6 cellular contexts compared by ENCODE assay signal in the genomic region with DNA sequence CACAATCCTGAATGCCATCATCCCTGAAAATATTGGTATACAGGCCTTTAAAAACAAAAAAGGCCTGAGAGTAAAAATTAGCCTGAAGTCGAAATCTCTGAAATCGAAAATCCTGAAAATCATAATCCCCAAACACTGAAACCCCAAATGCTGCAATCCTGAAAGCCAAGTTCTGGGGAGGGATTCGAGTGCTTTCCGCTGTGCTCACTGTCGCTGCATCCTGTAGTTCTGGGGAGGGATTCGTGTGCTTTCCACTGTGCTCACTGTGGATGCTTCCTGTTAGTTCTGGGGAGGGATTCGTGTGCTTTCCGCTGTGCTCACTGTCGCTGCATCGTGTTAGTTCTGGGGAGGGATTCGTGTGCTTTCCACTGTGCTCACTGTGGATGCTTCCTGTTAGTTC.
DNase-seq lines count a peak whose midpoint lies in the region; ATAC-seq and TF ChIP-seq lines count a peak whose summit lies in the region.
"Not testable (repeated sequence)": the region's sequence is repeated elsewhere in the genome, so short reads cannot be mapped to it uniquely, and the experiment has no call there.

No MANE protein-coding gene starts in this region.

- not testable (repeated sequence) for TF ChIP-seq POLR2A in IMR-90 (IDR thresholded peaks at IDR 0.05; ENCODE audit: low read depth, low read length)

- H3K27me3 ChIP-seq in IMR-90 (ENCODE audit: control insufficient read depth, insufficient read depth, low read length): not testable (repeated sequence)

- POLR2A ChIA-PET in IMR-90 (lab: Charles Lee; ENCODE audit: unreplicated experiment): not testable (repeated sequence)

- not testable (repeated sequence) for H2BK15ac ChIP-seq in IMR-90 (ENCODE audit: low read depth, low read length)

- not testable (repeated sequence) for H3K9me3 ChIP-seq in IMR-90 (ENCODE audit: control insufficient read depth, insufficient read depth, low read length)

- not testable (repeated sequence) for H3K79me1 ChIP-seq in IMR-90 (ENCODE audit: low read depth in 1 of 2, low read length in 2 of 2)

- H3K36me3 Mint-ChIP-seq in glutamatergic neuron (ENCODE audit: unreplicated experiment): not testable (repeated sequence)

- not testable (repeated sequence) for H3K9me1 ChIP-seq in IMR-90 (ENCODE audit: insufficient read depth, low read length)

- DNase-seq in EH (ENCODE audit: low read depth) (peak; percentile 10), IMR-90 (peak; percentile 14), NCI-H748 (lab: John Stamatoyannopoulos, UW; ENCODE audit: unreplicated experiment) (peak; percentile 4), cerebellar cortex (ENCODE audit: low spot score) (peak; percentile 58), dermis blood vessel endothelial cell (peak; percentile 13)
- not testable (repeated sequence) for DNase-seq in glutamatergic neuron

- not testable (repeated sequence) for H3K9ac ChIP-seq in IMR-90 (ENCODE audit: low read depth, low read length)

- H3K4me3 Mint-ChIP-seq in glutamatergic neuron (ENCODE audit: unreplicated experiment): not testable (repeated sequence)

- not testable (repeated sequence) for H3K27me3 Mint-ChIP-seq in glutamatergic neuron (ENCODE audit: unreplicated experiment)

- H3K27ac ChIP-seq in IMR-90 (ENCODE audit: insufficient read depth, low read length): not testable (repeated sequence)

- 62% methylated on average over 7 of the region's 11 CpGs; no CpG with 5 or more reads in 1 of the 2 experiments for WGBS in IMR-90 (ENCODE audit: extremely low coverage in 2 of 2, insufficient read length in 1 of 2), 2 experiments

- H3K27ac Mint-ChIP-seq in glutamatergic neuron (ENCODE audit: unreplicated experiment): peak overlapping the region; percentile 75

- not testable (repeated sequence) for TF ChIP-seq CTCF in IMR-90 (conservative IDR thresholded peaks at IDR 0.05; ENCODE audit: low read depth, low read length); glutamatergic neuron (IDR thresholded peaks at IDR 0.05; ENCODE audit: partially characterized antibody, unreplicated experiment)

- not testable (repeated sequence) for H3K56ac ChIP-seq in IMR-90 (ENCODE audit: extremely low read depth, insufficient read depth, low read length)

- H3K4me3 ChIP-seq in IMR-90 (ENCODE audit: insufficient read depth, low read depth, low read length): not testable (repeated sequence)

- BruUV-seq in IMR-90 (replicated peaks; lab: Mats Ljungman, UMichigan): not testable (repeated sequence)

- not testable (repeated sequence) for H3K4me2 ChIP-seq in IMR-90 (ENCODE audit: low read depth, low read length)

- in situ Hi-C loops in IMR-90 (cut with MboI; ENCODE audit: low sequenced_read_pairs): not testable (repeated sequence)

- not testable (repeated sequence) for TF ChIP-seq RAD21 in IMR-90 (IDR thresholded peaks at IDR 0.05; ENCODE audit: low read length)

- 0 out of 2 replicates have a peak overlapping the region, but pooled peaks have one; percentile 31 for H3K4ac ChIP-seq in IMR-90 (ENCODE audit: low read depth, low read length)

- peak overlapping the region; percentile 53 to 63; a peak in 2 of 4 replicates for H4K8ac ChIP-seq in IMR-90 (ENCODE audit: low read depth in 2 of 2, low read length in 2 of 2)

- not testable (repeated sequence) for H2BK20ac ChIP-seq in IMR-90 (ENCODE audit: low read depth, low read length)

- not testable (repeated sequence) for ATAC-seq in IMR-90 (ENCODE audit: low read depth)

- H2AFZ ChIP-seq in IMR-90 (replicated peaks; ENCODE audit: low read length, poor library complexity): not testable (repeated sequence)

- not testable (repeated sequence) for H3K23ac ChIP-seq in IMR-90 (ENCODE audit: low read depth, low read length)

- not testable (repeated sequence) for H3K4me1 ChIP-seq in IMR-90 (ENCODE audit: control insufficient read depth, insufficient read depth, low read length)

- not testable (repeated sequence) for H3K36me3 ChIP-seq in IMR-90 (ENCODE audit: control insufficient read depth, insufficient read depth, low read length)

- H4K20me1 ChIP-seq in IMR-90 (ENCODE audit: insufficient read depth, low read length): not testable (repeated sequence)

- H2AK9ac ChIP-seq in IMR-90 (replicated peaks; ENCODE audit: low read depth, low read length, poor library complexity): not testable (repeated sequence)

- not testable (repeated sequence) for H2AK5ac ChIP-seq in IMR-90 (ENCODE audit: low read depth, low read length)

- intact Hi-C loops in IMR-90 (cut with micrococcal nuclease): not testable (repeated sequence)

- not testable (repeated sequence) for H3K18ac ChIP-seq in IMR-90 (ENCODE audit: low read depth, low read length)

- dilution Hi-C loops in IMR-90 (cut with HindIII; ENCODE audit: low sequenced_read_pairs, unreplicated experiment): not testable (repeated sequence)

- H2BK5ac ChIP-seq in IMR-90 (ENCODE audit: low read depth, low read length, poor library complexity, severe bottlenecking): not testable (repeated sequence)

- H3K4me1 Mint-ChIP-seq in glutamatergic neuron (ENCODE audit: low read depth, unreplicated experiment): peaks cover 22% of the 10 kb centered on the region

- H4K91ac ChIP-seq in IMR-90 (ENCODE audit: insufficient read depth, low read depth, low read length): not testable (repeated sequence)

- peak overlapping the region; percentile 74; the same call in 1 of the 2 replicates for H4K5ac ChIP-seq in IMR-90 (ENCODE audit: low read depth, low read length)

- H3K9me3 Mint-ChIP-seq in glutamatergic neuron (ENCODE audit: unreplicated experiment): not testable (repeated sequence)

- H3K14ac ChIP-seq in IMR-90 (replicated peaks; ENCODE audit: low read depth, low read length): not testable (repeated sequence)

- H2BK120ac ChIP-seq in IMR-90 (ENCODE audit: low read depth, low read length): not testable (repeated sequence)

- CTCF ChIA-PET in IMR-90 (lab: Yijun Ruan, JAX): not testable (repeated sequence)
